In the genomic region with DNA sequence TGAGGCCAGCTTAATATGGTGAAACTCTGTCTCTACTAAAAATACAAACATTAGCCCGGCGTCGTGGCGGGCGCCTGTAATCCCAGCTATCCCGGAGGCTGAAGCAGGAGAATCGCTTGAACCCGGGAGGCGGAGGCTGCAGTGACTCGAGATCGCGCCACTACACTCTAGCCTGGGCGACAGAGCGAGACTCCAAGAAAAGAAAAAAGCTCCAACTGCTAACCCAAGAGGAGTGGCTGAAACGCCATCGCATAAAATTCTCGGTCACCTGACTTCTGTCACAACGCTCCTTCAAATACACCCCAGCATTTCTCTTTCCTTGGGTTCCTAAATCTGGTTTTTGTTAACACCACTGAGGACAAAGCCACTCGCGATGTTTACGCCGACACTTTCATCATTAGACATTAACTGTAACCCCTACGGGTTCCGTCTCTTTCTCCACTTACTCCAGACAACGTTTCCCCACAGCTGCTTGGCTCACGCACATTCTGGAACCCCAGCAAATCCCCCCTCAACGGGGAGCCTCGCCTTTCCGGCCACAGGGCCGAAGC, we compare ENCODE assay signal across 6 cellular contexts. TPM values are rescaled to one million over a fixed set of nuclear protein-coding genes. Genes with fewer than 3 reads are reported as not detected.
A peak's percentile ranks its signal among the peaks of the same experiment; 100 is the strongest.
DNase-seq lines count a peak whose midpoint lies in the region; ATAC-seq and TF ChIP-seq lines count a peak whose summit lies in the region.

No MANE protein-coding gene starts in this region.

- peak overlapping the region; percentile 100 for H3K27ac ChIP-seq in tibial nerve

- H3K9me3 ChIP-seq in iPS-15b (ENCODE audit: control insufficient read depth, insufficient read depth, low read length): no peaks in the 10 kb centered on the region
- no peaks in the 10 kb centered on the region for H3K9me3 ChIP-seq in tibial nerve

- no peaks in the 10 kb centered on the region for H3K9me3 Mint-ChIP-seq in T-helper 1 cell treated with Interleukin-12 subunit alpha and Interleukin-12 subunit beta and Interleukin-4 antibody, amounts not matched to agents 30 μg/mL and 1 μg/mL, for 36 hours

- TF ChIP-seq CTCF in AG10803 (conservative IDR thresholded peaks at IDR 0.05; ENCODE audit: low read length): no peak
- TF ChIP-seq CTCF in tibial nerve (IDR thresholded peaks at IDR 0.05): no peak

- no peaks in the 10 kb centered on the region for H3K27me3 Mint-ChIP-seq in T-helper 1 cell treated with Interleukin-12 subunit alpha and Interleukin-12 subunit beta and Interleukin-4 antibody, amounts not matched to agents 30 μg/mL and 1 μg/mL, for 36 hours (ENCODE audit: low read depth)

- no peak for TF ChIP-seq EP300 in tibial nerve (IDR thresholded peaks at IDR 0.05)

- DNase-seq in AG10803 (ENCODE audit: low read depth) (no peak), tibial nerve (ENCODE audit: low spot score in 2 of 2) (peak in 1 of 2 donors; percentile 52), GOT3 (lab: John Stamatoyannopoulos, UW) (no peak)

- H3K36me3 ChIP-seq in iPS-15b (ENCODE audit: control insufficient read depth, insufficient read depth, low read length) (peaks cover 13% of the 10 kb centered on the region), tibial nerve (peaks cover 0 to 10% (median 0%) of the 10 kb centered on the region in 3 donors)

- peaks cover 43% of the 10 kb centered on the region for H3K36me3 Mint-ChIP-seq in T-helper 1 cell treated with Interleukin-12 subunit alpha and Interleukin-12 subunit beta and Interleukin-4 antibody, amounts not matched to agents 30 μg/mL and 1 μg/mL, for 36 hours (ENCODE audit: low read depth)

- H3K4me3 Mint-ChIP-seq in T-helper 1 cell treated with Interleukin-12 subunit alpha and Interleukin-12 subunit beta and Interleukin-4 antibody, amounts not matched to agents 30 μg/mL and 1 μg/mL, for 36 hours: peak overlapping the region; percentile 96

- H3K27ac Mint-ChIP-seq in T-helper 1 cell treated with Interleukin-12 subunit alpha and Interleukin-12 subunit beta and Interleukin-4 antibody, amounts not matched to agents 30 μg/mL and 1 μg/mL, for 36 hours: peak overlapping the region; percentile 99

- H3K4me3 ChIP-seq in AG10803 (ENCODE audit: low read length) (peak overlapping the region; percentile 96), iPS-15b (ENCODE audit: low read depth, low read length) (peak overlapping the region; percentile 99), tibial nerve (peak overlapping the region; percentile 84 to 98 (median 92))

- peak in 1 of 2 donors; percentile 8 for TF ChIP-seq POLR2A in tibial nerve (IDR thresholded peaks at IDR 0.05)

- H3K27me3 ChIP-seq in iPS-15b (ENCODE audit: control insufficient read depth, insufficient read depth, low read length) (no peaks in the 10 kb centered on the region), tibial nerve (no peaks in the 10 kb centered on the region)

- peaks cover 31% of the 10 kb centered on the region for H3K4me1 Mint-ChIP-seq in T-helper 1 cell treated with Interleukin-12 subunit alpha and Interleukin-12 subunit beta and Interleukin-4 antibody, amounts not matched to agents 30 μg/mL and 1 μg/mL, for 36 hours (ENCODE audit: low read depth)

- H3K4me1 ChIP-seq in iPS-15b (ENCODE audit: control insufficient read depth, insufficient read depth, low read length): peaks cover 2% of the 10 kb centered on the region
- peaks cover 0 to 51% (median 19%) of the 10 kb centered on the region in 4 donors for H3K4me1 ChIP-seq in tibial nerve

- ATAC-seq in GM21717 (IDR thresholded peaks at IDR 0.05; ENCODE audit: unreplicated experiment): peak; percentile 7

- WGBS in tibial nerve, 2 donors: 0 to 1% methylated on average over 30 of the region's 30 CpGs

- H3K9ac ChIP-seq in iPS-15b (ENCODE audit: low read depth, low read length): peak overlapping the region; percentile 87

RNA-seq across cellular contexts. Expression of a gene that starts 0.7 kb away (rescaled TPM):
- total RNA-seq in tibial nerve: 100 to 1,000 TPM; 141 to 336 (median 261) TPM

RNA-seq across cellular contexts. Expression of a gene that starts 25.1 kb away (rescaled TPM):
- 100 to 1,000 TPM in 1 of 4 donors, 10 to 100 TPM in 3; 24.6 to 119 (median 30.3) TPM for total RNA-seq in tibial nerve

RNA-seq across cellular contexts. Expression of a gene that starts 25.4 kb away (rescaled TPM):
- total RNA-seq in tibial nerve: 10 to 100 TPM; 17.5 to 38.5 (median 21.5) TPM

RNA-seq across cellular contexts. Expression of a gene that starts 52.0 kb away (rescaled TPM):
- 100 to 1,000 TPM; 179 to 285 (median 244) TPM for total RNA-seq in tibial nerve
